ENCODE assay signal across 28 cellular contexts in genomic region chr12:132579747-132580146, GRCh38. TPM values are rescaled to one million over a fixed set of nuclear protein-coding genes. Genes with fewer than 3 reads are reported as not detected.
"Had no signal": no experiment of that assay in that cellular context is flagged by ENCODE, and none has a peak within 500 bp of the region (broad histone marks: within the 10 kb centered on the region; RNA-seq: fewer than 3 reads in every experiment).

No MANE protein-coding gene starts in this region.

- H3K27me3 Mint-ChIP-seq: activated CD4-positive, alpha-beta memory T cell treated with anti-CD3 and anti-CD28 coated beads for 36 hours; activated CD4-positive, alpha-beta T cell treated with anti-CD3 and anti-CD28 coated beads, Interleukin-2, amount 10 ng/mL, durations not matched to agents 24 days and 14 days had no signal

- H3K4me3 Mint-ChIP-seq: activated CD4-positive, alpha-beta memory T cell treated with anti-CD3 and anti-CD28 coated beads for 36 hours; activated CD4-positive, alpha-beta T cell treated with anti-CD3 and anti-CD28 coated beads, Interleukin-2, amount 10 ng/mL, durations not matched to agents 24 days and 14 days; activated T-cell treated with anti-CD3 and anti-CD28 coated beads, Interleukin-2, amount 50 U/mL, for 4 hours; T-helper 1 cell treated with Interleukin-12 subunit alpha and Interleukin-12 subunit beta and Interleukin-4 antibody, amounts not matched to agents 30 μg/mL and 1 μg/mL, for 36 hours; WTC11 had no signal

- H3K9me3 Mint-ChIP-seq: activated CD4-positive, alpha-beta memory T cell treated with anti-CD3 and anti-CD28 coated beads for 36 hours; activated CD4-positive, alpha-beta T cell treated with anti-CD3 and anti-CD28 coated beads, Interleukin-2, amount 10 ng/mL, durations not matched to agents 24 days and 14 days; activated naive CD4-positive, alpha-beta T cell treated with anti-CD3 and anti-CD28 coated beads, Interleukin-2, amount 50 U/mL, for 72 hours; activated T-cell treated with anti-CD3 and anti-CD28 coated beads, Interleukin-2, amount 50 U/mL, for 4 hours; T-helper 1 cell treated with Interleukin-12 subunit alpha and Interleukin-12 subunit beta and Interleukin-4 antibody, amounts not matched to agents 30 μg/mL and 1 μg/mL, for 36 hours; WTC11 had no signal

- H3K36me3 Mint-ChIP-seq: activated naive CD4-positive, alpha-beta T cell treated with anti-CD3 and anti-CD28 coated beads, Interleukin-2, amount 50 U/mL, for 72 hours had no signal

- H3K4me1 Mint-ChIP-seq: activated CD4-positive, alpha-beta T cell treated with anti-CD3 and anti-CD28 coated beads, Interleukin-2, amount 10 ng/mL, durations not matched to agents 24 days and 14 days had no signal

- H3K27ac ChIP-seq: KMS-11 had no signal

- H3K27ac Mint-ChIP-seq: activated CD4-positive, alpha-beta memory T cell treated with anti-CD3 and anti-CD28 coated beads for 36 hours; activated CD4-positive, alpha-beta T cell treated with anti-CD3 and anti-CD28 coated beads, Interleukin-2, amount 10 ng/mL, durations not matched to agents 24 days and 14 days; activated naive CD4-positive, alpha-beta T cell treated with anti-CD3 and anti-CD28 coated beads, Interleukin-2, amount 50 U/mL, for 72 hours; T-helper 1 cell treated with Interleukin-12 subunit alpha and Interleukin-12 subunit beta and Interleukin-4 antibody, amounts not matched to agents 30 μg/mL and 1 μg/mL, for 36 hours; WTC11 had no signal

- ATAC-seq: activated naive CD4-positive, alpha-beta T cell treated with anti-CD3 and anti-CD28 coated beads, Interleukin-2, amount 50 U/mL, for 72 hours; activated T-cell treated with anti-CD3 and anti-CD28 coated beads, Interleukin-2, amount 50 U/mL, for 4 hours; Panc1; WTC11 had no signal

- DNase-seq: activated CD4-positive, alpha-beta memory T cell treated with anti-CD3 and anti-CD28 coated beads for 36 hours; activated CD4-positive, alpha-beta T cell treated with anti-CD3 and anti-CD28 coated beads, Interleukin-2, amount 10 ng/mL, durations not matched to agents 24 days and 14 days; activated CD4-positive, CD25-positive, alpha-beta regulatory T cell treated with anti-CD3 and anti-CD28 coated beads, Interleukin-2, amount 50 U/mL, for 72 hours; activated CD8-positive, alpha-beta memory T cell treated with anti-CD3 and anti-CD28 coated beads for 24 hours; activated effector memory CD4-positive, alpha-beta T cell treated with anti-CD3 and anti-CD28 coated beads, Interleukin-2, amount 50 U/mL, for 16 hours; activated naive CD4-positive, alpha-beta T cell treated with Interleukin-2 at 50 U/mL for 16 hours; activated T-cell treated with anti-CD3 and anti-CD28 coated beads, Interleukin-2, amount 50 U/mL, for 4 hours; cerebellar nuclear complex; NCI-H1092; NCI-H1417; NCI-H1930; NCI-H2107; NCI-H345; NCI-H510A; NCI-H526 treated with DMSO at 0.1 percent for 48 hours; NCI-H82; NK-92 treated with Interleukin-12 subunit alpha and Interleukin-12 subunit beta, amount 100 ng/mL, for 24 hours; OCI-M1; RPMI8226; SHP77 treated with DMSO at 0.1 percent for 48 hours had no signal

RNA-seq across cellular contexts. Expression of gene LRCOL1, which starts 30.6 kb away (rescaled TPM):
- total RNA-seq: activated CD4-positive, alpha-beta memory T cell treated with anti-CD3 and anti-CD28 coated beads for 36 hours; activated CD4-positive, alpha-beta T cell treated with anti-CD3 and anti-CD28 coated beads, Interleukin-2, amount 10 ng/mL, durations not matched to agents 24 days and 14 days; activated naive CD4-positive, alpha-beta T cell treated with anti-CD3 and anti-CD28 coated beads, Interleukin-2, amount 50 U/mL, for 72 hours; activated T-cell treated with anti-CD3 and anti-CD28 coated beads, Interleukin-2, amount 50 U/mL, for 4 hours; cardiac septum; MCF 10A; SK-MEL-5 had no signal

RNA-seq across cellular contexts. Expression of gene P2RX2, which starts 38.8 kb away (rescaled TPM):
- total RNA-seq: activated CD4-positive, alpha-beta memory T cell treated with anti-CD3 and anti-CD28 coated beads for 36 hours; activated CD4-positive, alpha-beta T cell treated with anti-CD3 and anti-CD28 coated beads, Interleukin-2, amount 10 ng/mL, durations not matched to agents 24 days and 14 days; activated naive CD4-positive, alpha-beta T cell treated with anti-CD3 and anti-CD28 coated beads, Interleukin-2, amount 50 U/mL, for 72 hours; activated T-cell treated with anti-CD3 and anti-CD28 coated beads, Interleukin-2, amount 50 U/mL, for 4 hours; cardiac septum; MCF 10A; SK-MEL-5 had no signal
